8 cellular contexts compared by ENCODE assay signal in the genomic region with DNA sequence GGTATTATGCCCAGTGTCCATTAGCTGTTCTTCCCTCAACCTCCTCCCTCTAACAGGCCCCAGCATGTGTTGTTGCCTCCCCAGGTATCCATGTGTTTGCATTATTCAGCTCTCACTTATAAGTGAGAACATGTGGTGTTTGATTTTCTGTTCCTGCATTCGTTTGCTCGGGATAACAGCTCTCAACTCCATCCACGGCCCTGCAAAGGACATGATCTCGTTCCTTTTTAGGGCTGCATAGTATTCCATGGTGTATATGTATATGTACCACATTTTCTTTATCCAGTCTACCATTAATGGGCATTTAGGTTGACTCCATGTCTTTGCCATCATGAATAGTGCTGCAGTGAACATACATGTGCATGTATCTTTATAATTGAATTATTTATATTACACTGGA.
"Had no signal": no experiment of that assay in that cellular context is flagged by ENCODE, and none has a peak within 500 bp of the region (broad histone marks: within the 10 kb centered on the region; RNA-seq: fewer than 3 reads in every experiment).

No MANE protein-coding gene starts in this region.

- H3K27ac ChIP-seq: GM23248 had no signal

- H3K4me3 ChIP-seq: GM23248 had no signal

- H3K9me3 Mint-ChIP-seq: HFFc6 had no signal

- H3K4me3 Mint-ChIP-seq: H9, HFFc6, IgD-negative memory B cell had no signal

- FAIRE-seq: HTR-8/SVneo had no signal

- DNase-seq: GM23248, GOT3, H9, HCEC 1CT, HFFc6, KG1 had no signal

- H3K27ac Mint-ChIP-seq: H9, HFFc6, IgD-negative memory B cell had no signal

- H3K27me3 Mint-ChIP-seq: IgD-negative memory B cell had no signal
